ENCODE assay signal across 9 cellular contexts in genomic region chr13:98543380-98544104, GRCh38. TPM values are rescaled to one million over a fixed set of nuclear protein-coding genes. Genes with fewer than 3 reads are reported as not detected.
DNase-seq lines count a peak whose midpoint lies in the region; ATAC-seq and TF ChIP-seq lines count a peak whose summit lies in the region.
"Had no signal": no experiment of that assay in that cellular context is flagged by ENCODE, and none has a peak within 500 bp of the region (broad histone marks: within the 10 kb centered on the region; RNA-seq: fewer than 3 reads in every experiment).

No MANE protein-coding gene starts in this region.

- H3K4me3 ChIP-seq in adipocyte (ENCODE audit: low read length): peak overlapping the region; percentile 72

- H3K4me1 Mint-ChIP-seq in HFFc6 (ENCODE audit: low read depth): peaks cover 93% of the 10 kb centered on the region
- H3K4me1 Mint-ChIP-seq in nephron progenitor cell: peaks cover 89% of the 10 kb centered on the region

- H3K27ac Mint-ChIP-seq in HFFc6 (peak overlapping the region; percentile 95), nephron progenitor cell (peak overlapping the region; percentile 92)

- H3K9me3 Mint-ChIP-seq in HFFc6: no peaks in the 10 kb centered on the region
- H3K9me3 Mint-ChIP-seq in nephron progenitor cell: no peaks in the 10 kb centered on the region

- H3K9ac ChIP-seq in adipocyte (ENCODE audit: low read length): peak overlapping the region; percentile 55

- TF ChIP-seq CTCF in HFFc6 (IDR thresholded peaks at IDR 0.05): no peak
- TF ChIP-seq CTCF in nephron progenitor cell (IDR thresholded peaks at IDR 0.05): no peak

- H3K27me3 Mint-ChIP-seq in HFFc6 (ENCODE audit: insufficient read depth) (peaks cover 5% of the 10 kb centered on the region; the same call in 1 of the 2 replicates), nephron progenitor cell (ENCODE audit: low read depth, poor library complexity) (no peaks in the 10 kb centered on the region)

- no peaks in the 10 kb centered on the region for H3K36me3 ChIP-seq in adipocyte (ENCODE audit: control insufficient read depth, insufficient read depth, low read length, severe bottlenecking)

- H3K4me1 ChIP-seq in adipocyte (ENCODE audit: control insufficient read depth, insufficient read depth, low read length): peaks cover 68% of the 10 kb centered on the region

- H3K4me3 Mint-ChIP-seq in HFFc6 (peak overlapping the region; percentile 64), nephron progenitor cell (peak overlapping the region; percentile 30)

- H3K9me3 ChIP-seq in adipocyte (ENCODE audit: control insufficient read depth, low read length): no peaks in the 10 kb centered on the region

- ATAC-seq in HG03139 (IDR thresholded peaks at IDR 0.05; ENCODE audit: unreplicated experiment): no peak
- ATAC-seq in HG03097 (IDR thresholded peaks at IDR 0.05; ENCODE audit: low FRiP score, unreplicated experiment): no peak

- no peaks in the 10 kb centered on the region for H3K27me3 ChIP-seq in adipocyte (replicated peaks; ENCODE audit: control insufficient read depth, insufficient read depth, low read length)

- H3K36me3 Mint-ChIP-seq in HFFc6 (ENCODE audit: low read depth): peaks cover 23% of the 10 kb centered on the region
- peaks cover 32% of the 10 kb centered on the region for H3K36me3 Mint-ChIP-seq in nephron progenitor cell (ENCODE audit: low read depth)

- DNase-seq in COLO829 (ENCODE audit: low spot score) (peak; percentile 28), HFFc6 (no peak), adipocyte (ENCODE audit: low read depth) (no peak), nephron progenitor cell (no peak), activated gamma-delta T cell (lab: John Stamatoyannopoulos, UW) (no peak), NCI-H2081 (lab: John Stamatoyannopoulos, UW) (no peak)
- DNase-seq: NCI-H510A had no signal

RNA-seq across cellular contexts. Expression of gene STK24, which starts 33.4 kb away (rescaled TPM):
- total RNA-seq in HFFc6 (2021; fragmentation: NEBNext Ultra II Directional; extraction: Animal tissue kit (Norgen Biotek cat#: 25700)): 10 to 100 TPM; 72.2 to 89.8 (median 80.5) TPM
